In the genomic region with DNA sequence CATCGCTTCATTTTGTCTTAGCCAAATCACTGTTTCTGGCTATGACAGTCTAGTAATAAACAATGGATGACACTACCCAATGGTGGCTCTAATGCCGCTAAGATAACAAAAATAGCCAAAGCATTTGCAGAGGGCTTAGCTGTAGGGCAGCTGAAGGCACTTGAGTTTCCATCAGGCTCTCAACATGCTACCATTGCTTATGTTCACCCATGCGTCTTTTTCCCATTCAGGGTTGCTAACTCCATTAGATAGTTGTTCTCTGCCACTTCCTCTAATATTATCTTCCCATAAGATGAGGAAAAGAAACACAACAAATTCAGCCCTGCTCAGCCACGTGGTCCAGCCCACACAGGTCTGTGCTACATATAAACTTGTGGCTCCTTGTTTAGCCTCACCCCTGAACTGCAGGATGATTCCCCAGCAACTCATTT, we compare ENCODE assay signal across 11 cellular contexts.
A peak's percentile ranks its signal among the peaks of the same experiment; 100 is the strongest.
DNase-seq lines count a peak whose midpoint lies in the region; ATAC-seq and TF ChIP-seq lines count a peak whose summit lies in the region.
"Had no signal": no experiment of that assay in that cellular context is flagged by ENCODE, and none has a peak within 500 bp of the region (broad histone marks: within the 10 kb centered on the region; RNA-seq: fewer than 3 reads in every experiment).

No MANE protein-coding gene starts in this region.

- H3K9me3 ChIP-seq in SJCRH30 (replicated peaks) (no peaks in the 10 kb centered on the region), endodermal cell (ENCODE audit: control insufficient read depth, low read length) (no peaks in the 10 kb centered on the region)

- H3K27ac Mint-ChIP-seq in stimulated activated naive CD8-positive, alpha-beta T cell treated with anti-CD3 and anti-CD28 coated beads, Interleukin-15, amount 100 ng/mL, for 72 hours, result peak overlapping the region in 1 of 2 donors; percentile 77
- no peak overlapping the region for H3K27ac Mint-ChIP-seq in endodermal cell
- H3K27ac Mint-ChIP-seq: activated B cell treated with CpG ODN at 0.5 μM for 24 hours had no signal

- H3K4me1 Mint-ChIP-seq in stimulated activated naive CD8-positive, alpha-beta T cell treated with anti-CD3 and anti-CD28 coated beads, Interleukin-15, amount 100 ng/mL, for 72 hours, result peaks cover 83% of the 10 kb centered on the region
- peaks cover 49% of the 10 kb centered on the region for H3K4me1 Mint-ChIP-seq in endodermal cell

- no peaks in the 10 kb centered on the region for H3K27me3 Mint-ChIP-seq in stimulated activated naive CD8-positive, alpha-beta T cell treated with anti-CD3 and anti-CD28 coated beads, Interleukin-15, amount 100 ng/mL, for 72 hours
- peaks cover 2% of the 10 kb centered on the region for H3K27me3 Mint-ChIP-seq in endodermal cell (ENCODE audit: insufficient read depth)
- H3K27me3 Mint-ChIP-seq: activated B cell treated with CpG ODN at 0.5 μM for 24 hours had no signal

- 87 to 91% methylated on average over 3 to 4 of the region's 4 CpGs for WGBS in endodermal cell (ENCODE audit: insufficient coverage in 1 of 2, insufficient read length in 1 of 2), 2 experiments

- H3K36me3 ChIP-seq in SJCRH30 (no peaks in the 10 kb centered on the region), endodermal cell (ENCODE audit: control insufficient read depth, insufficient read depth, low read length) (no peaks in the 10 kb centered on the region)

- H3K4me1 ChIP-seq in SJCRH30 (peaks cover 25% of the 10 kb centered on the region), endodermal cell (ENCODE audit: control insufficient read depth, insufficient read depth, low read length) (peaks cover 21% of the 10 kb centered on the region)

- no peak for ATAC-seq in stimulated activated naive CD8-positive, alpha-beta T cell treated with anti-CD3 and anti-CD28 coated beads, Interleukin-15, amount 100 ng/mL, for 72 hours
- no peak for ATAC-seq in GM18861 (IDR thresholded peaks at IDR 0.05; ENCODE audit: unreplicated experiment)

- H3K9me3 Mint-ChIP-seq in stimulated activated naive CD8-positive, alpha-beta T cell treated with anti-CD3 and anti-CD28 coated beads, Interleukin-15, amount 100 ng/mL, for 72 hours, result no peaks in the 10 kb centered on the region
- H3K9me3 Mint-ChIP-seq in endodermal cell, result no peaks in the 10 kb centered on the region

- peak; percentile 41 for DNase-seq in NCI-H82 (lab: John Stamatoyannopoulos, UW)
- no peak for DNase-seq in NCI-H82 treated with DMSO at 0.1 percent for 48 hours (lab: John Stamatoyannopoulos, UW; ENCODE audit: unreplicated experiment)
- DNase-seq in SJCRH30, result peak; percentile 31 to 57
- peak; percentile 52 for DNase-seq in iris pigment epithelial cell (ENCODE audit: low read depth)
- DNase-seq in stimulated activated naive CD8-positive, alpha-beta T cell treated with anti-CD3 and anti-CD28 coated beads, Interleukin-15, amount 100 ng/mL, for 72 hours, result no peak
- DNase-seq in hippocampal formation (lab: John Stamatoyannopoulos, UW), result no peak
- DNase-seq in endodermal cell, result no peak
- DNase-seq: activated B cell treated with CpG ODN at 0.5 μM for 24 hours, dermis blood vessel endothelial cell, NCI-H1436 treated with DMSO at 0.1 percent for 48 hours had no signal

- H3K36me3 Mint-ChIP-seq in endodermal cell (ENCODE audit: low read depth), result no peaks in the 10 kb centered on the region

- no peak for TF ChIP-seq CTCF in endodermal cell (conservative IDR thresholded peaks at IDR 0.05)

- H3K27ac ChIP-seq in SJCRH30 (peak overlapping the region; percentile 95; the same call in 1 of the 2 replicates), endodermal cell (ENCODE audit: low read depth, low read length) (no peak overlapping the region)

- H3K27me3 ChIP-seq in SJCRH30, result no peaks in the 10 kb centered on the region
- H3K27me3 ChIP-seq in endodermal cell (ENCODE audit: control insufficient read depth, insufficient read depth, low read length, poor library complexity, severe bottlenecking), result no peaks in the 10 kb centered on the region

- H3K4me3 Mint-ChIP-seq in stimulated activated naive CD8-positive, alpha-beta T cell treated with anti-CD3 and anti-CD28 coated beads, Interleukin-15, amount 100 ng/mL, for 72 hours, result peak overlapping the region; percentile 16 to 44
- no peak overlapping the region for H3K4me3 Mint-ChIP-seq in endodermal cell
- H3K4me3 Mint-ChIP-seq: activated B cell treated with CpG ODN at 0.5 μM for 24 hours had no signal

- no peak overlapping the region for H3K9ac ChIP-seq in endodermal cell (ENCODE audit: extremely low read depth, low read length, poor library complexity, severe bottlenecking)

- no peak overlapping the region for H3K4me3 ChIP-seq in SJCRH30
- no peak overlapping the region for H3K4me3 ChIP-seq in endodermal cell (ENCODE audit: low read length)

Comparison
In these comparisons a context has a peak if more than half of its experiments do, and no peak if none do; other contexts are left out.
1. DNase-seq: peak in NCI-H82 (single experiment), SJCRH30 (2 of 2) and iris pigment epithelial cell (single experiment); none in NCI-H82 treated with DMSO at 0.1 percent for 48 hours (single experiment), stimulated activated naive CD8-positive, alpha-beta T cell treated with anti-CD3 and anti-CD28 coated beads, Interleukin-15, amount 100 ng/mL, for 72 hours (0 of 2), hippocampal formation (0 of 2) and endodermal cell (single experiment).